ENCODE assay signal across 8 cellular contexts in genomic region chr6:80094017-80094416, GRCh38. TPM values are rescaled to one million over a fixed set of nuclear protein-coding genes. Genes with fewer than 3 reads are reported as not detected.
DNase-seq lines count a peak whose midpoint lies in the region; ATAC-seq, FAIRE-seq and TF ChIP-seq lines count a peak whose summit lies in the region.

No MANE protein-coding gene starts in this region.

- H3K56ac ChIP-seq in IMR-90 (ENCODE audit: extremely low read depth, insufficient read depth, low read length): no peak overlapping the region

- H3K9me3 Mint-ChIP-seq in activated CD8-positive, alpha-beta T cell treated with anti-CD3 and anti-CD28 coated beads, Interleukin-2, amount 10 ng/mL, durations not matched to agents 7 days and 5 days (ENCODE audit: insufficient read depth): peaks cover 5% of the 10 kb centered on the region

- no peaks in the 10 kb centered on the region for H3K79me1 ChIP-seq in IMR-90 (ENCODE audit: low read depth in 1 of 2, low read length in 2 of 2)

- in situ Hi-C loops in IMR-90 (cut with MboI; ENCODE audit: low sequenced_read_pairs): no loop called here

- no CpG with 5 or more reads among the region's 2 CpGs for WGBS in IMR-90 (ENCODE audit: extremely low coverage in 2 of 2, insufficient read length in 1 of 2), 2 experiments

- TF ChIP-seq CTCF in A673 (conservative IDR thresholded peaks at IDR 0.05; ENCODE audit: low read depth, low read length) (peak; percentile 65), GM10248 (IDR thresholded peaks at IDR 0.05; ENCODE audit: control extremely low read depth, extremely low read depth, low read depth, missing control alignments) (peak; percentile 30), IMR-90 (conservative IDR thresholded peaks at IDR 0.05; ENCODE audit: low read depth, low read length) (peak; percentile 60), keratinocyte (optimal IDR thresholded peaks at IDR 0.05 in 1 of 3, IDR thresholded peaks at IDR 0.05 in 1 of 3, conservative IDR thresholded peaks at IDR 0.05 in 1 of 3; ENCODE audit: extremely low read depth in 1 of 3, insufficient read depth in 2 of 3, low read length in 3 of 3) (peak in 2 of 3 experiments; percentile 33 to 38)

- H3K79me2 ChIP-seq in keratinocyte (ENCODE audit: control insufficient read depth, insufficient read depth, low read length): no peaks in the 10 kb centered on the region

- POLR2A ChIA-PET in A673 (lab: Charles Lee; ENCODE audit: low non-redundant PET): no interaction called here
- POLR2A ChIA-PET in GM10248 (lab: Yijun Ruan, JAX): no interaction called here
- POLR2A ChIA-PET in IMR-90 (lab: Charles Lee; ENCODE audit: unreplicated experiment): no interaction called here
- POLR2A ChIA-PET in activated CD8-positive, alpha-beta T cell treated with anti-CD3 and anti-CD28 coated beads, Interleukin-2, amount 10 ng/mL, durations not matched to agents 7 days and 5 days (lab: Charles Lee): no interaction called here

- H3K4me1 ChIP-seq in A673 (ENCODE audit: insufficient read depth, low read length, poor library complexity, severe bottlenecking) (no peaks in the 10 kb centered on the region), IMR-90 (ENCODE audit: control insufficient read depth, insufficient read depth, low read length) (no peaks in the 10 kb centered on the region), keratinocyte (ENCODE audit: control insufficient read depth, extremely low read depth, insufficient read depth, low read length) (no peaks in the 10 kb centered on the region)

- peak; percentile 41 for DNase-seq in A673 (ENCODE audit: low spot score)
- peak; percentile 26 for DNase-seq in GM10248 (ENCODE audit: extremely low spot score)
- peak; percentile 21 for DNase-seq in IMR-90
- peak; percentile 34 for DNase-seq in activated CD8-positive, alpha-beta T cell treated with anti-CD3 and anti-CD28 coated beads, Interleukin-2, amount 10 ng/mL, durations not matched to agents 7 days and 5 days
- no peak for DNase-seq in keratinocyte (ENCODE audit: low read depth, low spot score)
- no peak for DNase-seq in dedifferentiated amniotic fluid mesenchymal stem cell (ENCODE audit: extremely low spot score)
- DNase-seq in NK-92 (lab: John Stamatoyannopoulos, UW; ENCODE audit: unreplicated experiment): no peak
- DNase-seq in Right ventricle myocardium superior: no peak

- H3K27me3 ChIP-seq in A673 (replicated peaks; ENCODE audit: insufficient read depth, low read depth, low read length, poor library complexity) (no peaks in the 10 kb centered on the region), IMR-90 (ENCODE audit: control insufficient read depth, insufficient read depth, low read length) (0 out of 2 replicates have a peak, but pooled peaks cover under 1% of the 10 kb centered on the region), keratinocyte (ENCODE audit: control insufficient read depth, extremely low read depth, insufficient read depth, low read length) (no peaks in the 10 kb centered on the region)

- CTCF ChIA-PET in A673 (lab: Charles Lee): no interaction called here
- CTCF ChIA-PET in GM10248 (lab: Yijun Ruan, JAX): interaction anchor here (0.8 to 4.9 kb wide), 10 partner anchors 8 to 156 kb away, joined by 3 to 78 read pairs (median 4); partner anchors contain the start of genes BCKDHB and ELOVL4
- CTCF ChIA-PET in IMR-90 (lab: Yijun Ruan, JAX): interaction anchor here (0.7 to 1.2 kb wide), 5 partner anchors 19 to 213 kb away, joined by 3 to 6 read pairs (median 4); no protein-coding TSS in a partner anchor
- CTCF ChIA-PET in activated CD8-positive, alpha-beta T cell treated with anti-CD3 and anti-CD28 coated beads, Interleukin-2, amount 10 ng/mL, durations not matched to agents 7 days and 5 days (lab: Charles Lee): interaction anchor here (0.8 to 8.4 kb wide), 10 partner anchors 12 to 225 kb away, joined by 3 to 81 read pairs (median 4); partner anchors contain the start of gene BCKDHB

- no peak overlapping the region for H2BK120ac ChIP-seq in IMR-90 (ENCODE audit: low read depth, low read length)

- no peak overlapping the region for H2BK15ac ChIP-seq in IMR-90 (ENCODE audit: low read depth, low read length)

- H3K9me1 ChIP-seq in IMR-90 (ENCODE audit: insufficient read depth, low read length) (no peaks in the 10 kb centered on the region), keratinocyte (ENCODE audit: control insufficient read depth, extremely low read depth, insufficient read depth, low read length) (no peaks in the 10 kb centered on the region)

- no peak overlapping the region for H3K27ac Mint-ChIP-seq in activated CD8-positive, alpha-beta T cell treated with anti-CD3 and anti-CD28 coated beads, Interleukin-2, amount 10 ng/mL, durations not matched to agents 7 days and 5 days

- H3K36me3 ChIP-seq in A673 (ENCODE audit: insufficient read depth, low read length, poor library complexity, severe bottlenecking) (no peaks in the 10 kb centered on the region), IMR-90 (ENCODE audit: control insufficient read depth, insufficient read depth, low read length) (no peaks in the 10 kb centered on the region), keratinocyte (ENCODE audit: control insufficient read depth in 2 of 2, extremely low read depth in 1 of 2, insufficient read depth in 2 of 2, low read length in 2 of 2) (no peaks in the 10 kb centered on the region)

- no peak overlapping the region for H3K23ac ChIP-seq in IMR-90 (ENCODE audit: low read depth, low read length)

- no peak overlapping the region for H3K4ac ChIP-seq in IMR-90 (ENCODE audit: low read depth, low read length)

- BruUV-seq in A673 (replicated peaks; lab: Mats Ljungman, UMichigan): no TSS peak
- no TSS peak for BruUV-seq in IMR-90 (replicated peaks; lab: Mats Ljungman, UMichigan)

- H2BK20ac ChIP-seq in IMR-90 (ENCODE audit: low read depth, low read length): no peak overlapping the region

- H3K36me3 Mint-ChIP-seq in activated CD8-positive, alpha-beta T cell treated with anti-CD3 and anti-CD28 coated beads, Interleukin-2, amount 10 ng/mL, durations not matched to agents 7 days and 5 days (ENCODE audit: low read depth): peaks cover 3% of the 10 kb centered on the region

- no peak overlapping the region for H3K4me3 ChIP-seq in A673 (ENCODE audit: low read depth, low read length, poor library complexity, severe bottlenecking)
- H3K4me3 ChIP-seq in IMR-90 (ENCODE audit: insufficient read depth, low read depth, low read length): no peak overlapping the region
- H3K4me3 ChIP-seq in keratinocyte (ENCODE audit: control insufficient read depth in 2 of 3, extremely low read depth in 1 of 3, insufficient read depth in 2 of 3, low read depth in 1 of 3, low read length in 3 of 3): no peak overlapping the region

- no peak overlapping the region for H3K14ac ChIP-seq in IMR-90 (replicated peaks; ENCODE audit: low read depth, low read length)

- H3K27ac ChIP-seq in A673 (ENCODE audit: low read depth, low read length, poor library complexity, severe bottlenecking): no peak overlapping the region
- no peak overlapping the region for H3K27ac ChIP-seq in IMR-90 (ENCODE audit: insufficient read depth, low read length)
- H3K27ac ChIP-seq in keratinocyte (ENCODE audit: control insufficient read depth, insufficient read depth, low read length): no peak overlapping the region

- TF ChIP-seq POLR2A in IMR-90 (IDR thresholded peaks at IDR 0.05; ENCODE audit: low read depth, low read length): no peak

- no peak overlapping the region for H4K5ac ChIP-seq in IMR-90 (ENCODE audit: low read depth, low read length)

- H3K4me2 ChIP-seq in IMR-90 (ENCODE audit: low read depth, low read length) (no peak overlapping the region), keratinocyte (ENCODE audit: control insufficient read depth, extremely low read depth, insufficient read depth, low read depth, low read length) (no peak overlapping the region)

- intact Hi-C loops in A673 (cut with micrococcal nuclease; ENCODE audit: unreplicated experiment) (loop anchor here (2.0 to 5.0 kb wide), 3 partner anchors 145 to 317 kb away; no protein-coding TSS in a partner anchor), IMR-90 (cut with micrococcal nuclease) (loop anchor here (1.0 to 5.0 kb wide), 3 partner anchors 145 to 316 kb away; no protein-coding TSS in a partner anchor), Right ventricle myocardium superior (cut with DNase I) (no loop called here)

- peak; percentile 70 for ATAC-seq in IMR-90 (ENCODE audit: low read depth)
- ATAC-seq in activated CD8-positive, alpha-beta T cell treated with anti-CD3 and anti-CD28 coated beads, Interleukin-2, amount 10 ng/mL, durations not matched to agents 7 days and 5 days: no peak
- ATAC-seq in Right ventricle myocardium superior (ENCODE audit: poor library complexity): no peak

- H3K4me3 Mint-ChIP-seq in activated CD8-positive, alpha-beta T cell treated with anti-CD3 and anti-CD28 coated beads, Interleukin-2, amount 10 ng/mL, durations not matched to agents 7 days and 5 days: no peak overlapping the region

- no peak overlapping the region for H4K8ac ChIP-seq in IMR-90 (ENCODE audit: low read depth in 2 of 2, low read length in 2 of 2)

- no peaks in the 10 kb centered on the region for H3K9me3 ChIP-seq in A673 (ENCODE audit: low read depth, low read length, poor library complexity, severe bottlenecking)
- no peaks in the 10 kb centered on the region for H3K9me3 ChIP-seq in IMR-90 (ENCODE audit: control insufficient read depth, insufficient read depth, low read length)
- H3K9me3 ChIP-seq in keratinocyte (ENCODE audit: control insufficient read depth, low read depth, low read length): no peaks in the 10 kb centered on the region

- dilution Hi-C loops in IMR-90 (cut with HindIII; ENCODE audit: low sequenced_read_pairs, unreplicated experiment): loop anchor here (25.0 kb wide), 1 partner anchor 132 kb away; no protein-coding TSS in a partner anchor
- dilution Hi-C loops in keratinocyte (cut with MboI; ENCODE audit: extremely low pct_ligation_motif_present, low sequenced_read_pairs): no loop called here

- TF ChIP-seq RAD21 in IMR-90 (IDR thresholded peaks at IDR 0.05; ENCODE audit: low read length): peak; percentile 57

- H4K91ac ChIP-seq in IMR-90 (ENCODE audit: insufficient read depth, low read depth, low read length): no peak overlapping the region

- H3K9ac ChIP-seq in IMR-90 (ENCODE audit: low read depth, low read length) (no peak overlapping the region), keratinocyte (ENCODE audit: control insufficient read depth, extremely low read depth, insufficient read depth, low read length) (no peak overlapping the region)

- no peak for FAIRE-seq in keratinocyte (lab: Jason Lieb, UNC)

- H2AK9ac ChIP-seq in IMR-90 (replicated peaks; ENCODE audit: low read depth, low read length, poor library complexity): no peak overlapping the region

- H3K4me1 Mint-ChIP-seq in activated CD8-positive, alpha-beta T cell treated with anti-CD3 and anti-CD28 coated beads, Interleukin-2, amount 10 ng/mL, durations not matched to agents 7 days and 5 days (ENCODE audit: low read depth): peaks cover 10% of the 10 kb centered on the region

- H2AFZ ChIP-seq in IMR-90 (replicated peaks; ENCODE audit: low read length, poor library complexity): no peak overlapping the region
- no peak overlapping the region for H2AFZ ChIP-seq in keratinocyte (ENCODE audit: control insufficient read depth, low read length)

- H3K27me3 Mint-ChIP-seq in activated CD8-positive, alpha-beta T cell treated with anti-CD3 and anti-CD28 coated beads, Interleukin-2, amount 10 ng/mL, durations not matched to agents 7 days and 5 days (ENCODE audit: low read depth): peaks cover 15% of the 10 kb centered on the region

- H4K20me1 ChIP-seq in IMR-90 (ENCODE audit: insufficient read depth, low read length) (no peaks in the 10 kb centered on the region), keratinocyte (ENCODE audit: control insufficient read depth, extremely low read depth, insufficient read depth, low read length) (no peaks in the 10 kb centered on the region)

- no peak overlapping the region for H3K18ac ChIP-seq in IMR-90 (ENCODE audit: low read depth, low read length)

- H2AK5ac ChIP-seq in IMR-90 (ENCODE audit: low read depth, low read length): no peak overlapping the region

- no peak overlapping the region for H2BK5ac ChIP-seq in IMR-90 (ENCODE audit: low read depth, low read length, poor library complexity, severe bottlenecking)

RNA-seq across cellular contexts. Expression of gene BCKDHB, which starts 12.5 kb away (rescaled TPM):
- 20.0 and 23.5 TPM in 2 replicates for total RNA-seq in A673 (2021)
- total RNA-seq in IMR-90 (2012; rRNA removed): 11.8 and 16.4 TPM in 2 replicates
- 8.9 and 11.2 TPM in 2 replicates for polyA plus RNA-seq in IMR-90 (2012; rRNA removed)
- polyA plus RNA-seq in IMR-90 (2012; cell fraction: cytosol; rRNA removed): 7.9 and 17.1 TPM in 2 replicates
- 3.0 and 7.8 TPM in 2 replicates for polyA plus RNA-seq in IMR-90 (2012; cell fraction: nucleus; rRNA removed; ENCODE audit: low replicate concordance)
- total RNA-seq in activated CD8-positive, alpha-beta T cell treated with anti-CD3 and anti-CD28 coated beads, Interleukin-2, amount 10 ng/mL, durations not matched to agents 7 days and 5 days: 10 to 100 TPM; 19.9 to 21.9 TPM
- 13.8 to 20.9 TPM (median 13.9 TPM) in 3 replicates for polyA plus RNA-seq in keratinocyte
- 3.9 TPM for polyA plus RNA-seq in keratinocyte (2011; ENCODE audit: low read depth)
- polyA plus RNA-seq in keratinocyte (2011; cell fraction: cytosol; rRNA removed): 10.8 and 17.4 TPM in 2 replicates
- polyA plus RNA-seq in keratinocyte (2011; cell fraction: nucleus; rRNA removed): 12.1 and 16.8 TPM in 2 replicates
- polyA plus RNA-seq in keratinocyte (2012; ENCODE audit: low replicate concordance): 5.6 and 8.5 TPM in 2 replicates
- polyA minus RNA-seq in keratinocyte: 2.5 to 17.5 TPM (median 9.2 TPM) in 3 replicates
- polyA minus RNA-seq in keratinocyte (2011; cell fraction: cytosol; rRNA and poly(A)+ RNA removed): 7.1 TPM
- polyA minus RNA-seq in keratinocyte (2011; cell fraction: nucleus; rRNA and poly(A)+ RNA removed): 7.9 and 15.7 TPM in 2 replicates
- total RNA-seq in Right ventricle myocardium superior: 28.4 TPM

Comparison
In these comparisons a context has a peak if more than half of its experiments do, and no peak if none do; other contexts are left out.
1. DNase-seq: peak in A673 (single experiment), GM10248 (single experiment), IMR-90 (single experiment) and activated CD8-positive, alpha-beta T cell treated with anti-CD3 and anti-CD28 coated beads, Interleukin-2, amount 10 ng/mL, durations not matched to agents 7 days and 5 days (single experiment); none in keratinocyte (single experiment), dedifferentiated amniotic fluid mesenchymal stem cell (single experiment), NK-92 (single experiment) and Right ventricle myocardium superior (single experiment).
2. Peak in every context shown above with its lines, with median percentiles within 50 percentile points of each other: CTCF ChIP-seq.